Comparison of ENCODE assay signal across 12 cellular contexts in the genomic region with DNA sequence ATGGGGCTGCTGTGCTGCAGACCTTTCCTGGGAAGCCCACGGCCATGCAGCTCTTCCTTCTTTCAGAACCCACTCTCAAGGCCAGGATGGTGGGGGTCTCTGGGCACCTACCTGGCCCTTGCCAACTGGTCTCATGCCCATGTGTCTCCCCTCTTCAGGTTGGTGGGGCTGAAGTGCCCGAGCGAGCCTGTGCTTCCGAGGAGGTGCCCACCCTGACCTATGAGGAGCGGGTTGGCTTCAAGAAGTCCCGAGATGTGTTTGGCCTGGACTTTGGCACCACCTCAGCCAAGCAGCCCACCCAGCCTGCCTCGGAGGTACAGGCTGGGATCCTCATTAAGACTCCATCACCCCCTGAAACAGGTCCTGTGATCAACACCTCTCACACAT. TPM values are rescaled to one million over a fixed set of nuclear protein-coding genes. Genes with fewer than 3 reads are reported as not detected.
"Had no signal": no experiment of that assay in that cellular context is flagged by ENCODE, and none has a peak within 500 bp of the region (broad histone marks: within the 10 kb centered on the region; RNA-seq: fewer than 3 reads in every experiment).

No MANE protein-coding gene starts in this region.

- H3K9ac ChIP-seq: GM23248 had no signal

- H3K4me1 ChIP-seq: HAP-1 had no signal

- DNase-seq: GM23248, GOT3, H7, H9, HCEC 1CT, HFFc6 had no signal

- ATAC-seq: GM23338, HCT116 had no signal

- FAIRE-seq: H1, H54 had no signal

- H3K9me3 ChIP-seq: HAP-1 had no signal

- H3K27ac ChIP-seq: GM23248 had no signal

- H2AFZ ChIP-seq: GM23248, GM23338 had no signal

- H3K4me3 ChIP-seq: GM23248, GM23338, HAP-1 had no signal

- H3K4me2 ChIP-seq: GM23338 had no signal

RNA-seq across cellular contexts. Expression of a gene that starts 22.9 kb away (rescaled TPM):
- total RNA-seq: GM23338, H1, H9 had no signal
- polyA plus RNA-seq: GM23338 had no signal

RNA-seq across cellular contexts. Expression of a gene that starts 25.0 kb away (rescaled TPM):
- total RNA-seq: H4 had no signal
- polyA plus RNA-seq: GM23248 had no signal

RNA-seq across cellular contexts. Expression of a gene that starts 40.3 kb away (rescaled TPM):
- total RNA-seq: GM23248, H1, H4, H7 had no signal
- polyA plus RNA-seq: GM23248 had no signal
